In genomic region chr17:75872434-75873351, GRCh38 we compare ENCODE assay signal across 1 cellular context.
TF ChIP-seq lines count a peak whose summit lies in the region.

No MANE protein-coding gene starts in this region.

TF ChIP-seq in HepG2, 621 proteins besides CTCF, POLR2A, EP300 and RAD21 (continues in another document):
- TF ChIP-seq DDIT3 (CRISPR knock-in tag; IDR thresholded peaks at IDR 0.05) (0 out of 2 replicates have a peak, but pooled peaks have one; percentile 36), AHR (CRISPR knock-in tag; IDR thresholded peaks at IDR 0.05) (no peak), ZNF484 (CRISPR knock-in tag; IDR thresholded peaks at IDR 0.05; ENCODE audit: borderline replicate concordance, low read depth) (no peak), MTF2 (CRISPR knock-in tag; IDR thresholded peaks at IDR 0.05; ENCODE audit: borderline replicate concordance) (peak; percentile 77; the same call in 1 of the 2 replicates), ZBTB43 (CRISPR knock-in tag; conservative IDR thresholded peaks at IDR 0.05) (peak; percentile 93), MAX (IDR thresholded peaks at IDR 0.05) (peak; percentile 75), NFAT5 (CRISPR knock-in tag; IDR thresholded peaks at IDR 0.05) (peak; percentile 49; the same call in 1 of the 2 replicates), ZNF318 (CRISPR knock-in tag; IDR thresholded peaks at IDR 0.05) (0 out of 2 replicates have a peak, but pooled peaks have one; percentile 63), ZNF558 (CRISPR knock-in tag; IDR thresholded peaks at IDR 0.05; ENCODE audit: borderline replicate concordance) (no peak), PTBP1 (IDR thresholded peaks at IDR 0.05; ENCODE audit: low read depth, low read length, poor library complexity, severe bottlenecking) (no peak), ZFP62 (CRISPR knock-in tag; IDR thresholded peaks at IDR 0.05) (no peak; the same call in 1 of the 2 replicates), FOXK1 (CRISPR knock-in tag; IDR thresholded peaks at IDR 0.05; ENCODE audit: borderline replicate concordance, low read depth) (peak; percentile 87), ZBTB25 (CRISPR knock-in tag; IDR thresholded peaks at IDR 0.05) (peak; percentile 86), ZNF382 (CRISPR knock-in tag; IDR thresholded peaks at IDR 0.05; ENCODE audit: borderline replicate concordance) (no peak), NFE2 (CRISPR knock-in tag; IDR thresholded peaks at IDR 0.05) (no peak), GTF2F1 (IDR thresholded peaks at IDR 0.05; ENCODE audit: low read length) (no peak), THYN1 (CRISPR knock-in tag; IDR thresholded peaks at IDR 0.05; ENCODE audit: borderline replicate concordance, low read depth) (0 out of 2 replicates have a peak, but pooled peaks have one; percentile 18), ZNF143 (CRISPR knock-in tag; IDR thresholded peaks at IDR 0.05) (peak; percentile 78), MIER3 (CRISPR knock-in tag; IDR thresholded peaks at IDR 0.05; ENCODE audit: borderline replicate concordance) (peak; percentile 95), PHF21A (CRISPR knock-in tag; IDR thresholded peaks at IDR 0.05) (peak; percentile 99), KLF13 (CRISPR knock-in tag; IDR thresholded peaks at IDR 0.05) (no peak; the same call in 1 of the 2 replicates), GLI4 (CRISPR knock-in tag; IDR thresholded peaks at IDR 0.05; ENCODE audit: borderline replicate concordance) (0 out of 2 replicates have a peak, but pooled peaks have one; percentile 52), FOXJ3 (CRISPR knock-in tag; IDR thresholded peaks at IDR 0.05; ENCODE audit: borderline replicate concordance) (peak; percentile 91), THAP7 (CRISPR knock-in tag; IDR thresholded peaks at IDR 0.05) (peak; percentile 96), SP140L (CRISPR knock-in tag; IDR thresholded peaks at IDR 0.05; ENCODE audit: borderline replicate concordance) (no peak), ZNF607 (CRISPR knock-in tag; IDR thresholded peaks at IDR 0.05; ENCODE audit: borderline replicate concordance) (no peak; the same call in 1 of the 2 replicates), HNRNPLL (IDR thresholded peaks at IDR 0.05; ENCODE audit: low read depth, low read length, poor library complexity, severe bottlenecking) (peak; percentile 69), ZNF24 (IDR thresholded peaks at IDR 0.05) (0 out of 2 replicates have a peak, but pooled peaks have one; percentile 12), ZNF460 (CRISPR knock-in tag; IDR thresholded peaks at IDR 0.05; ENCODE audit: borderline replicate concordance) (peak; percentile 59; the same call in 1 of the 2 replicates), ZNF556 (CRISPR knock-in tag; IDR thresholded peaks at IDR 0.05; ENCODE audit: borderline replicate concordance) (peak; percentile 62), TCF12 (IDR thresholded peaks at IDR 0.05) (no peak), TCF12 (CRISPR knock-in tag; IDR thresholded peaks at IDR 0.05) (peak; percentile 94), KMT2A (CRISPR knock-in tag; IDR thresholded peaks at IDR 0.05) (peak; percentile 82), PRDM4 (CRISPR knock-in tag; IDR thresholded peaks at IDR 0.05; ENCODE audit: borderline replicate concordance) (no peak), ZNF513 (CRISPR knock-in tag; conservative IDR thresholded peaks at IDR 0.05) (0 out of 2 replicates have a peak, but pooled peaks have one; percentile 71), MAFG (CRISPR knock-in tag; IDR thresholded peaks at IDR 0.05) (no peak), ZNF552 (CRISPR knock-in tag; IDR thresholded peaks at IDR 0.05; ENCODE audit: borderline replicate concordance) (peak; percentile 80; the same call in 1 of the 2 replicates), ZNF12 (CRISPR knock-in tag; IDR thresholded peaks at IDR 0.05) (peak; percentile 67; the same call in 1 of the 2 replicates)
